Comparison of ENCODE assay signal across 9 cellular contexts in the genomic region with DNA sequence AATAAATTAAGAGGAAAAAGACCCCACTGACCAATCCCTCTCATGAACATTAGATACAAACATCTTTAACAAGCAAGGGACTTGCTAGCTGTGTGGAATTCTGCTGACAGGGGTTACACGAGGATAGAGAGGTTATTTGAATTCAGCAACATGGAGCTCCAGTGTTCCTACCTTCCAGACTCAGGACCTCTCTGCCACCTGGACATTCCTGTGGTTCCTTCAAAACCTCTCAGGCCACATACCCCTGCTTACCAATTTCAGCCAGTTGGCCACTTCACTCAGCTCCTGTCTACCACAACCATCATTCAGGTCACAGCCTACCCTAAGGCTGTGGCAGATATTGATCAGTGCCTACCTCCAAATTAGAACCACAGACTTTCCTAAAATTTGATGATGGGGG.
"Had no signal": no experiment of that assay in that cellular context is flagged by ENCODE, and none has a peak within 500 bp of the region (broad histone marks: within the 10 kb centered on the region; RNA-seq: fewer than 3 reads in every experiment).

No MANE protein-coding gene starts in this region.

- H3K4me3 ChIP-seq: GM23338 had no signal

- DNase-seq: H9, HCEC 1CT, KG1 had no signal

- H3K9me3 Mint-ChIP-seq: GM23338 had no signal

- H3K27ac ChIP-seq: HL-60 had no signal

- ATAC-seq: GM23338, HepG2 had no signal

- H3K27ac Mint-ChIP-seq: GM23338, IgD-negative memory B cell had no signal

- FAIRE-seq: H1, H54, HepG2 had no signal

- H2AFZ ChIP-seq: GM23338 had no signal

- H3K4me2 ChIP-seq: GM23338 had no signal
